1 cellular context compared by ENCODE assay signal in genomic region chr4:186588503-186588902, GRCh38.
TF ChIP-seq lines count a peak whose summit lies in the region.

No MANE protein-coding gene starts in this region.

TF ChIP-seq in HCT116, 20 proteins besides CTCF, POLR2A, EP300 and RAD21:
- TF ChIP-seq EZH2 (IDR thresholded peaks at IDR 0.05) (no peak), ZNF274 (IDR thresholded peaks at IDR 0.05; ENCODE audit: low read depth, low read length) (no peak), REST (IDR thresholded peaks at IDR 0.05; ENCODE audit: low read depth) (no peak), ATF3 (IDR thresholded peaks at IDR 0.05) (no peak), ZBTB33 (IDR thresholded peaks at IDR 0.05; ENCODE audit: extremely low read depth, insufficient replicate concordance, low read length) (no peak), POLR2AphosphoS5 (IDR thresholded peaks at IDR 0.05; ENCODE audit: low read depth, low read length) (no peak), CBX3 (IDR thresholded peaks at IDR 0.05; ENCODE audit: low read depth) (no peak), JUND (IDR thresholded peaks at IDR 0.05) (no peak), SP1 (IDR thresholded peaks at IDR 0.05; ENCODE audit: low read depth) (no peak), ELF1 (IDR thresholded peaks at IDR 0.05; ENCODE audit: borderline replicate concordance, low read depth) (no peak), MAX (IDR thresholded peaks at IDR 0.05) (no peak), YY1 (IDR thresholded peaks at IDR 0.05; ENCODE audit: extremely low read depth, insufficient replicate concordance, low read depth, low read length) (no peak), EGR1 (IDR thresholded peaks at IDR 0.05; ENCODE audit: low read depth) (no peak)
